8 cellular contexts compared by ENCODE assay signal in genomic region chr10:17229016-17229716, GRCh38. TPM values are rescaled to one million over a fixed set of nuclear protein-coding genes. Genes with fewer than 3 reads are reported as not detected.
A peak's percentile ranks its signal among the peaks of the same experiment; 100 is the strongest.
DNase-seq lines count a peak whose midpoint lies in the region; ATAC-seq, FAIRE-seq and TF ChIP-seq lines count a peak whose summit lies in the region.

No MANE protein-coding gene starts in this region.

- peaks cover 49% of the 10 kb centered on the region for H3K4me1 Mint-ChIP-seq in activated B cell treated with CpG ODN at 0.5 μM for 24 hours

- peaks cover 3% of the 10 kb centered on the region for H3K27me3 ChIP-seq in layer of hippocampus (ENCODE audit: control insufficient read depth, insufficient read depth, low read length)

- intact Hi-C loops in activated B cell treated with CpG ODN at 0.5 μM for 24 hours (cut with micrococcal nuclease): loop anchor here (1.0 to 5.0 kb wide), 4 partner anchors 87 to 1430 kb away; partner anchors contain the start of genes ARL5B and NSUN6

- peak; percentile 17 for ATAC-seq in activated B cell treated with CpG ODN at 0.5 μM for 24 hours (ENCODE audit: low read depth)

- H3K27ac Mint-ChIP-seq in activated B cell treated with CpG ODN at 0.5 μM for 24 hours: peak overlapping the region; percentile 99

- CTCF ChIA-PET in activated B cell treated with CpG ODN at 0.5 μM for 24 hours (lab: Charles Lee): interaction anchor here (0.7 to 5.0 kb wide), 6 partner anchors 13 to 107 kb away, joined by 3 to 35 read pairs (median 5); partner anchors contain the start of gene TRDMT1

- H3K9me3 Mint-ChIP-seq in activated B cell treated with CpG ODN at 0.5 μM for 24 hours: no peaks in the 10 kb centered on the region

- no peaks in the 10 kb centered on the region for H3K27me3 Mint-ChIP-seq in activated B cell treated with CpG ODN at 0.5 μM for 24 hours

- peak; percentile 52 for DNase-seq in SIG-M5 treated with dmso at 0.1 percent for 504 hours (lab: John Stamatoyannopoulos, UW; ENCODE audit: unreplicated experiment)
- DNase-seq in SIG-M5 (lab: John Stamatoyannopoulos, UW): no peak
- DNase-seq in HTR-8/SVneo (ENCODE audit: insufficient read length, low spot score): peak; percentile 82
- peak; percentile 78 for DNase-seq in activated B cell treated with CpG ODN at 0.5 μM for 24 hours
- DNase-seq in caudate nucleus (lab: John Stamatoyannopoulos, UW): peak in 46 of 61 donors; percentile 11 to 76 (median 36)
- peak; percentile 44 to 46 for DNase-seq in stimulated activated CD4-positive, alpha-beta T cell treated with anti-CD3 and anti-CD28 coated beads, Interleukin-2, amount 100 ng/mL, for 48 hours
- DNase-seq in NCI-H345 (lab: John Stamatoyannopoulos, UW): no peak

- peak; percentile 26 for FAIRE-seq in HTR-8/SVneo (lab: Jason Lieb, UNC)

- H3K27ac ChIP-seq in caudate nucleus (ENCODE audit: low read depth, low read length) (peak overlapping the region; percentile 95), layer of hippocampus (ENCODE audit: low read depth, low read length) (peak overlapping the region; percentile 94)

- H3K36me3 Mint-ChIP-seq in activated B cell treated with CpG ODN at 0.5 μM for 24 hours (ENCODE audit: low read depth): peaks cover 49% of the 10 kb centered on the region

- peak overlapping the region; percentile 97 for H3K4me3 Mint-ChIP-seq in activated B cell treated with CpG ODN at 0.5 μM for 24 hours

- POLR2A ChIA-PET in activated B cell treated with CpG ODN at 0.5 μM for 24 hours (lab: Charles Lee): interaction anchor here (0.5 to 6.0 kb wide), 22 partner anchors 8 to 1430 kb away, joined by 3 to 251 read pairs (median 3); partner anchors contain the start of genes RSU1, STAM and TRDMT1

- TF ChIP-seq CTCF in activated B cell treated with CpG ODN at 0.5 μM for 24 hours (IDR thresholded peaks at IDR 0.05): no peak

RNA-seq across cellular contexts. Expression of gene VIM, which starts 1.1 kb away (rescaled TPM):
- 796 and 798 TPM in 2 replicates for total RNA-seq in activated B cell treated with CpG ODN at 0.5 μM for 24 hours

RNA-seq across cellular contexts. Expression of gene TRDMT1, which starts 27.7 kb away (rescaled TPM):
- 15.0 and 19.9 TPM in 2 replicates for total RNA-seq in activated B cell treated with CpG ODN at 0.5 μM for 24 hours

Comparison
In these comparisons a context has a peak if more than half of its experiments do, and no peak if none do; other contexts are left out.
1. DNase-seq: peak in SIG-M5 treated with dmso at 0.1 percent for 504 hours (single experiment), HTR-8/SVneo (single experiment), activated B cell treated with CpG ODN at 0.5 μM for 24 hours (single experiment), caudate nucleus (46 of 61) and stimulated activated CD4-positive, alpha-beta T cell treated with anti-CD3 and anti-CD28 coated beads, Interleukin-2, amount 100 ng/mL, for 48 hours (2 of 2); none in SIG-M5 (single experiment) and NCI-H345 (single experiment).